In the genomic region with DNA sequence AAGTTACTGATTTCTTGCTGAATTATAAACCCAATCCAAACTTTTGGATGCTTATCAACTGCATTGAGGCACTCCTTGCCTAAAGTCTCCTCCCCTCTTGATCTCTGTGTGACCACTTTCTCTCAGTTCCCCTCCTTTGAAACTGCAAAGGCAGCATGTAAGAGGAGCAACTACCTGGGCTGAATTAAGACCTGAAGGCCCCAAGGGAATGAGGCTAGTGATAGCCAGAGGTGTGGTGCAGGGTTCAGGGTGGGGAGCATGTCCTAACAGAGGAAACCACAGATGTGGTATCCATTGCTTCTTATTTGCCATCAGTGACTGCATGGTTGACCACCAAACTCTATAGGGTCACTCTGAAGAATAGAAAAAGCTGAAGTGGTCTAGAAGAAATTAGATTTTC, we compare ENCODE assay signal across 25 cellular contexts.
DNase-seq lines count a peak whose midpoint lies in the region; ATAC-seq and TF ChIP-seq lines count a peak whose summit lies in the region.
"Had no signal": no experiment of that assay in that cellular context is flagged by ENCODE, and none has a peak within 500 bp of the region (broad histone marks: within the 10 kb centered on the region; RNA-seq: fewer than 3 reads in every experiment).

No MANE protein-coding gene starts in this region.

- H3K4me3 Mint-ChIP-seq in nephron, result no peak overlapping the region
- H3K4me3 Mint-ChIP-seq: activated CD4-positive, alpha-beta memory T cell treated with anti-CD3 and anti-CD28 coated beads, Interleukin-2, amount 10 ng/mL, durations not matched to agents 7 days and 5 days; activated naive CD8-positive, alpha-beta T cell treated with anti-CD3 and anti-CD28 coated beads for 36 hours; activated T-cell treated with anti-CD3 and anti-CD28 coated beads, Interleukin-2, amount 50 U/mL, for 4 hours; CD8-positive, alpha-beta T cell; natural killer cell; T-helper 2 cell treated with Interferon-gamma antibody and Interleukin-4, amounts not matched to agents 5 μg/mL and 100 μg/mL, for 36 hours; WTC11 had no signal

- no peaks in the 10 kb centered on the region for H3K9me3 Mint-ChIP-seq in nephron
- H3K9me3 Mint-ChIP-seq: activated CD4-positive, alpha-beta memory T cell treated with anti-CD3 and anti-CD28 coated beads, Interleukin-2, amount 10 ng/mL, durations not matched to agents 7 days and 5 days; activated T-cell treated with anti-CD3 and anti-CD28 coated beads, Interleukin-2, amount 50 U/mL, for 4 hours; CD8-positive, alpha-beta T cell; natural killer cell; T-helper 2 cell treated with Interferon-gamma antibody and Interleukin-4, amounts not matched to agents 5 μg/mL and 100 μg/mL, for 36 hours had no signal

- H3K27me3 Mint-ChIP-seq in nephron (ENCODE audit: low read depth), result no peaks in the 10 kb centered on the region
- H3K27me3 Mint-ChIP-seq: activated CD4-positive, alpha-beta memory T cell treated with anti-CD3 and anti-CD28 coated beads, Interleukin-2, amount 10 ng/mL, durations not matched to agents 7 days and 5 days; activated naive CD8-positive, alpha-beta T cell treated with anti-CD3 and anti-CD28 coated beads for 36 hours had no signal

- H3K27ac Mint-ChIP-seq in nephron, result peak overlapping the region; percentile 40 to 71 (median 58)
- H3K27ac Mint-ChIP-seq: activated CD4-positive, alpha-beta memory T cell treated with anti-CD3 and anti-CD28 coated beads, Interleukin-2, amount 10 ng/mL, durations not matched to agents 7 days and 5 days; activated naive CD8-positive, alpha-beta T cell treated with anti-CD3 and anti-CD28 coated beads for 36 hours; CD8-positive, alpha-beta T cell; IgD-negative memory B cell; natural killer cell; T-helper 2 cell treated with Interferon-gamma antibody and Interleukin-4, amounts not matched to agents 5 μg/mL and 100 μg/mL, for 36 hours; WTC11 had no signal

- H3K4me1 Mint-ChIP-seq in nephron, result peaks cover 44% of the 10 kb centered on the region
- H3K4me1 Mint-ChIP-seq: activated CD4-positive, alpha-beta memory T cell treated with anti-CD3 and anti-CD28 coated beads, Interleukin-2, amount 10 ng/mL, durations not matched to agents 7 days and 5 days had no signal

- no peaks in the 10 kb centered on the region for H3K36me3 Mint-ChIP-seq in nephron (ENCODE audit: low read depth)
- H3K36me3 Mint-ChIP-seq: activated naive CD8-positive, alpha-beta T cell treated with anti-CD3 and anti-CD28 coated beads for 36 hours; CD8-positive, alpha-beta T cell; natural killer cell; WTC11 had no signal

- no peak for TF ChIP-seq CTCF in nephron (IDR thresholded peaks at IDR 0.05; ENCODE audit: unreplicated experiment in 3 of 3)

- peak; percentile 58 for ATAC-seq in GM18909 (IDR thresholded peaks at IDR 0.05; ENCODE audit: poor library complexity, unreplicated experiment)
- peak; percentile 61 for ATAC-seq in GM21526 (IDR thresholded peaks at IDR 0.05; ENCODE audit: low FRiP score, unreplicated experiment)
- peak; percentile 47 for ATAC-seq in HG03108 (IDR thresholded peaks at IDR 0.05; ENCODE audit: unreplicated experiment)
- ATAC-seq in GM21717 (IDR thresholded peaks at IDR 0.05; ENCODE audit: unreplicated experiment), result no peak
- ATAC-seq: activated T-cell treated with anti-CD3 and anti-CD28 coated beads, Interleukin-2, amount 50 U/mL, for 4 hours; CD8-positive, alpha-beta T cell; foreskin keratinocyte; natural killer cell had no signal

- no peak for DNase-seq in activated CD8-positive, alpha-beta memory T cell treated with anti-CD3 and anti-CD28 coated beads, Interleukin-2, amount 50 U/mL, for 48 hours
- no peak for DNase-seq in activated effector memory CD4-positive, alpha-beta T cell treated with Interleukin-2 at 50 U/mL for 16 hours
- DNase-seq in activated CD4-positive, alpha-beta T cell treated with anti-CD3 and anti-CD28 coated beads, Interleukin-2, amount 50 U/mL, for 48 hours, result no peak
- DNase-seq: activated CD4-positive, alpha-beta memory T cell treated with anti-CD3 and anti-CD28 coated beads, Interleukin-2, amount 10 ng/mL, durations not matched to agents 7 days and 5 days; activated naive CD8-positive, alpha-beta T cell treated with anti-CD3 and anti-CD28 coated beads for 36 hours; activated T-cell treated with anti-CD3 and anti-CD28 coated beads, Interleukin-2, amount 50 U/mL, for 4 hours; brain microvascular endothelial cell; CD8-positive, alpha-beta T cell; DND-41; foreskin keratinocyte; mesendoderm; MG63; natural killer cell; NCI-H2227 treated with DMSO at 0.1 percent for 48 hours; PC-9; stimulated activated CD4-positive, alpha-beta T cell treated with anti-CD3 and anti-CD28 coated beads, Interleukin-4, amount 100 ng/mL, for 1 hour; substantia nigra had no signal
